In genomic region chr1:195188821-195189220, GRCh38 we compare ENCODE assay signal across 29 cellular contexts.
A peak's percentile ranks its signal among the peaks of the same experiment; 100 is the strongest.
DNase-seq lines count a peak whose midpoint lies in the region; ATAC-seq and TF ChIP-seq lines count a peak whose summit lies in the region.
"Had no signal": no experiment of that assay in that cellular context is flagged by ENCODE, and none has a peak within 500 bp of the region (broad histone marks: within the 10 kb centered on the region; RNA-seq: fewer than 3 reads in every experiment).

No MANE protein-coding gene starts in this region.

- H3K27ac ChIP-seq in PC-3 (ENCODE audit: low read length) = no peak overlapping the region
- no peak overlapping the region for H3K27ac ChIP-seq in brain microvascular endothelial cell
- H3K27ac ChIP-seq in mesodermal cell (ENCODE audit: low read depth, low read length, severe bottlenecking) = peak overlapping the region; percentile 4
- H3K27ac ChIP-seq: colonic mucosa, epithelial cell of prostate, heart left ventricle, HL-60, RWPE1, testis had no signal

- H3K79me2 ChIP-seq in PC-3 (ENCODE audit: low read length) = no peaks in the 10 kb centered on the region

- intact Hi-C loops in PC-3 (cut with micrococcal nuclease) = no loop called here

- no peaks in the 10 kb centered on the region for H3K27me3 ChIP-seq in PC-3 (ENCODE audit: low read length)
- no peaks in the 10 kb centered on the region for H3K27me3 ChIP-seq in brain microvascular endothelial cell (replicated peaks)
- H3K27me3 ChIP-seq: colonic mucosa, heart left ventricle, testis had no signal

- H3K4me1 ChIP-seq in PC-3 (ENCODE audit: insufficient read depth, low read length) = no peaks in the 10 kb centered on the region
- H3K4me1 ChIP-seq in mesodermal cell (ENCODE audit: control insufficient read depth, insufficient read depth, low read length, poor library complexity, severe bottlenecking) = peaks cover 3% of the 10 kb centered on the region
- H3K4me1 ChIP-seq: Caco-2, colonic mucosa, heart left ventricle, testis had no signal

- H3K4me2 ChIP-seq in PC-3 (ENCODE audit: low read length) = no peak overlapping the region
- H3K4me2 ChIP-seq: GM23338, SK-N-SH had no signal

- ATAC-seq in PC-3 = peak; percentile 48
- no peak for ATAC-seq in HG02571 (IDR thresholded peaks at IDR 0.05; ENCODE audit: unreplicated experiment)
- ATAC-seq in GM19463 (IDR thresholded peaks at IDR 0.05; ENCODE audit: unreplicated experiment) = no peak
- ATAC-seq: GM23338; heart left ventricle; left cardiac atrium; stimulated activated naive CD8-positive, alpha-beta T cell treated with anti-CD3 and anti-CD28 coated beads, Interleukin-15, Interleukin-2, amounts not matched to agents 100 U/mL and 50 U/mL, for 24 hours had no signal

- H3K9me3 Mint-ChIP-seq in HFFc6 = no peaks in the 10 kb centered on the region
- H3K9me3 Mint-ChIP-seq: GM23338; T-helper 1 cell treated with Interleukin-12 subunit alpha and Interleukin-12 subunit beta and Interleukin-4 antibody, amounts not matched to agents 30 μg/mL and 1 μg/mL, for 36 hours had no signal

- TF ChIP-seq CTCF in HFFc6 (IDR thresholded peaks at IDR 0.05) (no peak), PC-3 (conservative IDR thresholded peaks at IDR 0.05; ENCODE audit: low read depth, low read length) (no peak), brain microvascular endothelial cell (IDR thresholded peaks at IDR 0.05; ENCODE audit: low read depth, low read length, missing control alignments) (no peak)

- DNase-seq in HFFc6 (peak; percentile 23), PC-3 (peak; percentile 35), brain microvascular endothelial cell (peak; percentile 1), ureter (ENCODE audit: low spot score) (no peak)
- DNase-seq: activated gamma-delta T cell treated with Interleukin-2 at 50 U/mL for 16 hours; activated T-cell treated with anti-CD3 and anti-CD28 coated beads, Interleukin-2, amount 50 U/mL, for 1 hour; C1 segment of cervical spinal cord; Caco-2; colonic mucosa; effector CD8-positive, alpha-beta T cell; heart left ventricle; left cardiac atrium; NCI-H1092; NCI-H187 treated with DMSO at 0.1 percent for 48 hours; NCI-H446; NCI-H774; SK-N-SH; stimulated activated naive CD8-positive, alpha-beta T cell treated with anti-CD3 and anti-CD28 coated beads, Interleukin-15, Interleukin-2, amounts not matched to agents 100 U/mL and 50 U/mL, for 24 hours; testis had no signal

- H3K27me3 Mint-ChIP-seq in HFFc6 (ENCODE audit: insufficient read depth) = no peaks in the 10 kb centered on the region; the same call in 1 of the 2 replicates
- H3K27me3 Mint-ChIP-seq: IgD-negative memory B cell, progenitor cell of endocrine pancreas had no signal

- no peak overlapping the region for H3K4me3 Mint-ChIP-seq in HFFc6
- H3K4me3 Mint-ChIP-seq: GM23338; IgD-negative memory B cell; T-helper 1 cell treated with Interleukin-12 subunit alpha and Interleukin-12 subunit beta and Interleukin-4 antibody, amounts not matched to agents 30 μg/mL and 1 μg/mL, for 36 hours had no signal

- H4K20me1 ChIP-seq in PC-3 (ENCODE audit: low read length) = no peaks in the 10 kb centered on the region

- no peak overlapping the region for H3K4me3 ChIP-seq in PC-3 (ENCODE audit: low read length)
- no peak overlapping the region for H3K4me3 ChIP-seq in brain microvascular endothelial cell (ENCODE audit: low read depth, low read length)
- H3K4me3 ChIP-seq in mesodermal cell (ENCODE audit: extremely low read depth, insufficient read depth, low read length, poor library complexity, severe bottlenecking) = no peak overlapping the region
- H3K4me3 ChIP-seq: colonic mucosa, GM23338, heart left ventricle, testis had no signal

- WGBS in mesodermal cell (ENCODE audit: insufficient coverage in 2 of 2), 2 experiments = no CpG with 5 or more reads among the region's 3 CpGs

- H3K27ac Mint-ChIP-seq in HFFc6 = no peak overlapping the region
- H3K27ac Mint-ChIP-seq: GM23338; IgD-negative memory B cell; progenitor cell of endocrine pancreas; T-helper 1 cell treated with Interleukin-12 subunit alpha and Interleukin-12 subunit beta and Interleukin-4 antibody, amounts not matched to agents 30 μg/mL and 1 μg/mL, for 36 hours had no signal

- BruUV-seq in PC-3 (replicated peaks; lab: Mats Ljungman, UMichigan) = no TSS peak

- no peaks in the 10 kb centered on the region for H3K9me2 ChIP-seq in PC-3 (replicated peaks; ENCODE audit: low read length)
- H3K9me2 ChIP-seq: SK-N-SH had no signal

- in situ Hi-C loops in brain microvascular endothelial cell (cut with HindIII; ENCODE audit: low pct_ligation_motif_present, low sequenced_read_pairs) = no loop called here

- H3K4me1 Mint-ChIP-seq in HFFc6 (ENCODE audit: low read depth) = peaks cover 7% of the 10 kb centered on the region
- H3K4me1 Mint-ChIP-seq: GM23338, IgD-negative memory B cell had no signal

- POLR2A ChIA-PET in PC-3 (lab: Charles Lee; ENCODE audit: unreplicated experiment) = no interaction called here

- CTCF ChIA-PET in PC-3 (lab: Charles Lee) = no interaction called here

- H2AFZ ChIP-seq in PC-3 (ENCODE audit: low read length) = no peak overlapping the region
- H2AFZ ChIP-seq: GM23338 had no signal

- no peaks in the 10 kb centered on the region for H3F3A ChIP-seq in PC-3 (ENCODE audit: low read length, unreplicated experiment)

- H3K36me3 ChIP-seq in PC-3 (ENCODE audit: low read depth, low read length) (no peaks in the 10 kb centered on the region), brain microvascular endothelial cell (replicated peaks) (no peaks in the 10 kb centered on the region), mesodermal cell (ENCODE audit: control insufficient read depth, insufficient read depth, low read length) (no peaks in the 10 kb centered on the region)
- H3K36me3 ChIP-seq: colonic mucosa, heart left ventricle had no signal

- H3K9me3 ChIP-seq in PC-3 (ENCODE audit: low read length) (no peaks in the 10 kb centered on the region), mesodermal cell (ENCODE audit: control insufficient read depth, low read length) (no peaks in the 10 kb centered on the region)
- H3K9me3 ChIP-seq: Caco-2, colonic mucosa, SK-N-SH, testis had no signal

- no peak overlapping the region for H3K9ac ChIP-seq in PC-3 (ENCODE audit: low read length)
- H3K9ac ChIP-seq: SK-N-SH had no signal

- no peaks in the 10 kb centered on the region for H3K36me3 Mint-ChIP-seq in HFFc6 (ENCODE audit: low read depth)
- H3K36me3 Mint-ChIP-seq: IgD-negative memory B cell had no signal
